ENCODE assay signal across 11 cellular contexts in the genomic region with DNA sequence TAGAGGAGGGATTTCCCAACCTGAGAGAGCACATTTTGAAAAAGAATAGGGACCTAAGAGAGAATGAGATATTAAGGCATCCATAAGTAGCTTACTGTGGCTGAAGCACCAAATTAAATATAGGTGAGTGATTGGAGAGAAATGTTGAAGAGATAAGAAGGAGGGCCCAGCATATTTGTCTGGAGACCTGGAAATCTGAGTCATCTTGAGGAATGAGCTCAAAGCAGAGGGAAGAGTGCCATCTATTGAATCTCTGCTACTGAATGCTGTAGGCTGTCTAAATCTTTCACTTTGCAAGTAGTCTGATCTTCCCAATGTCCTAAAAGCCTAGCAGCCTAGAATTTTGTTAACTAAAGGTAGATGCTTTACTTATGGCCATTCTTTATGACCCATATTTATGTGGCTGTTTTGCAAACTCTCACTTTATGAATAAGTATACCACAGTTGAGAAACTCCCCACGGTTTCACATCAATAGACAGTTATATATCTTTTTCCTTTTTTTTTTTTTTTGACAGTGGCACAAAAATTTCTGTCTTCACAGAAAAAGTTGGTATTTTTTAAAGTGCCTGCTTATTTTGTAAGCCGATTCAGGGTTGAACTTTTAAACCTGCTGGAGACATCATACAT.
DNase-seq lines count a peak whose midpoint lies in the region; ATAC-seq, FAIRE-seq and TF ChIP-seq lines count a peak whose summit lies in the region.
"Had no signal": no experiment of that assay in that cellular context is flagged by ENCODE, and none has a peak within 500 bp of the region (broad histone marks: within the 10 kb centered on the region; RNA-seq: fewer than 3 reads in every experiment).

No MANE protein-coding gene starts in this region.

- H3K36me3 Mint-ChIP-seq in activated CD4-positive, alpha-beta T cell treated with anti-CD3 and anti-CD28 coated beads for 36 hours (ENCODE audit: low read depth), result no peaks in the 10 kb centered on the region
- H3K36me3 Mint-ChIP-seq: activated naive CD8-positive, alpha-beta T cell; stimulated activated naive B cell treated with anti-CD40 and anti-IgM and Interleukin-4, amounts not matched to agents 10 μg/mL and 1 μg/mL and 100 μg/mL, for 72 hours had no signal

- H3K4me3 Mint-ChIP-seq in activated CD4-positive, alpha-beta T cell treated with anti-CD3 and anti-CD28 coated beads for 36 hours, result no peak overlapping the region
- H3K4me3 Mint-ChIP-seq: activated naive CD8-positive, alpha-beta T cell; stimulated activated naive B cell treated with anti-CD40 and anti-IgM and Interleukin-4, amounts not matched to agents 10 μg/mL and 1 μg/mL and 100 μg/mL, for 72 hours had no signal

- FAIRE-seq in RCC 7860 (lab: Jason Lieb, UNC), result no peak

- no peak overlapping the region for H3K27ac Mint-ChIP-seq in activated CD4-positive, alpha-beta T cell treated with anti-CD3 and anti-CD28 coated beads for 36 hours
- H3K27ac Mint-ChIP-seq: activated naive CD8-positive, alpha-beta T cell; stimulated activated naive B cell treated with anti-CD40 and anti-IgM and Interleukin-4, amounts not matched to agents 10 μg/mL and 1 μg/mL and 100 μg/mL, for 72 hours had no signal

- CTCF ChIA-PET in activated CD4-positive, alpha-beta T cell treated with anti-CD3 and anti-CD28 coated beads for 36 hours (lab: Charles Lee), result interaction anchor here (1.5 to 2.1 kb wide), 2 partner anchors 9 to 11 kb away, joined by 3 to 5 read pairs; no protein-coding TSS in a partner anchor
- CTCF ChIA-PET in GM10248 (lab: Yijun Ruan, JAX), result interaction anchor here (1.5 kb wide), 1 partner anchor 9 kb away, joined by 4 read pairs; no protein-coding TSS in a partner anchor

- no peaks in the 10 kb centered on the region for H3K9me3 Mint-ChIP-seq in activated CD4-positive, alpha-beta T cell treated with anti-CD3 and anti-CD28 coated beads for 36 hours (ENCODE audit: low read depth)
- H3K9me3 Mint-ChIP-seq: stimulated activated naive B cell treated with anti-CD40 and anti-IgM and Interleukin-4, amounts not matched to agents 10 μg/mL and 1 μg/mL and 100 μg/mL, for 72 hours had no signal

- H3K4me1 Mint-ChIP-seq in activated CD4-positive, alpha-beta T cell treated with anti-CD3 and anti-CD28 coated beads for 36 hours, result peaks cover 32% of the 10 kb centered on the region
- H3K4me1 Mint-ChIP-seq: stimulated activated naive B cell treated with anti-CD40 and anti-IgM and Interleukin-4, amounts not matched to agents 10 μg/mL and 1 μg/mL and 100 μg/mL, for 72 hours had no signal

- no peak for TF ChIP-seq CTCF in fibroblast of the aortic adventitia (IDR thresholded peaks at IDR 0.05; ENCODE audit: insufficient read depth, low read length)
- no peak for TF ChIP-seq CTCF in GM10248 (IDR thresholded peaks at IDR 0.05; ENCODE audit: control extremely low read depth, extremely low read depth, low read depth, missing control alignments)

- DNase-seq in activated CD4-positive, alpha-beta T cell treated with anti-CD3 and anti-CD28 coated beads for 36 hours, result no peak
- no peak for DNase-seq in activated CD4-positive, alpha-beta T cell treated with anti-CD3 and anti-CD28 coated beads for 4 hours
- DNase-seq in RCC 7860 (ENCODE audit: low spot score) (peak; percentile 17), fibroblast of the aortic adventitia (ENCODE audit: low read depth) (peak; percentile 0), stromal cell of bone marrow (ENCODE audit: low read depth) (peak; percentile 9), GM10248 (ENCODE audit: extremely low spot score) (no peak)
- no peak for DNase-seq in activated T-cell treated with anti-CD3 and anti-CD28 coated beads, Interleukin-2, amount 50 U/mL, for 48 hours
- DNase-seq: NCI-H1092; stimulated activated naive B cell treated with anti-CD40 and anti-IgM and Interleukin-4, amounts not matched to agents 10 μg/mL and 1 μg/mL and 100 μg/mL, for 72 hours had no signal

- peak; percentile 19 for ATAC-seq in activated CD4-positive, alpha-beta T cell treated with anti-CD3 and anti-CD28 coated beads for 36 hours
- no peak for ATAC-seq in HG03469 (IDR thresholded peaks at IDR 0.05; ENCODE audit: unreplicated experiment)

- H3K4me3 ChIP-seq in fibroblast of the aortic adventitia (ENCODE audit: low read depth, low read length), result no peak overlapping the region

- POLR2A ChIA-PET in activated CD4-positive, alpha-beta T cell treated with anti-CD3 and anti-CD28 coated beads for 36 hours (lab: Charles Lee), result no interaction called here
- POLR2A ChIA-PET in GM10248 (lab: Yijun Ruan, JAX), result no interaction called here

- no peaks in the 10 kb centered on the region for H3K27me3 Mint-ChIP-seq in activated CD4-positive, alpha-beta T cell treated with anti-CD3 and anti-CD28 coated beads for 36 hours
- H3K27me3 Mint-ChIP-seq: activated naive CD8-positive, alpha-beta T cell; stimulated activated naive B cell treated with anti-CD40 and anti-IgM and Interleukin-4, amounts not matched to agents 10 μg/mL and 1 μg/mL and 100 μg/mL, for 72 hours had no signal

- intact Hi-C loops in activated CD4-positive, alpha-beta T cell treated with anti-CD3 and anti-CD28 coated beads for 36 hours (cut with DNase I, micrococcal nuclease), result no loop called here

Comparison
In these comparisons a context has a peak if more than half of its experiments do, and no peak if none do; other contexts are left out.
1. DNase-seq: peak in RCC 7860 (single experiment), fibroblast of the aortic adventitia (single experiment) and stromal cell of bone marrow (single experiment); none in activated CD4-positive, alpha-beta T cell treated with anti-CD3 and anti-CD28 coated beads for 36 hours (single experiment), activated CD4-positive, alpha-beta T cell treated with anti-CD3 and anti-CD28 coated beads for 4 hours (0 of 2), GM10248 (single experiment) and activated T-cell treated with anti-CD3 and anti-CD28 coated beads, Interleukin-2, amount 50 U/mL, for 48 hours (0 of 2).